ENCODE assay signal across 14 cellular contexts in genomic region chr20:52905235-52905634, GRCh38.
DNase-seq lines count a peak whose midpoint lies in the region.
"Had no signal": no experiment of that assay in that cellular context is flagged by ENCODE, and none has a peak within 500 bp of the region (broad histone marks: within the 10 kb centered on the region; RNA-seq: fewer than 3 reads in every experiment).

No MANE protein-coding gene starts in this region.

- H3K36me3 Mint-ChIP-seq in activated CD4-positive, alpha-beta memory T cell treated with anti-CD3 and anti-CD28 coated beads for 36 hours, result no peaks in the 10 kb centered on the region

- no peaks in the 10 kb centered on the region for H3K9me3 Mint-ChIP-seq in activated CD4-positive, alpha-beta memory T cell treated with anti-CD3 and anti-CD28 coated beads for 36 hours

- CTCF ChIA-PET in activated CD4-positive, alpha-beta memory T cell treated with anti-CD3 and anti-CD28 coated beads for 36 hours (lab: Charles Lee), result no interaction called here

- DNase-seq in NCI-H82 (lab: John Stamatoyannopoulos, UW) (peak; percentile 35), NCI-H82 treated with DMSO at 0.1 percent for 48 hours (lab: John Stamatoyannopoulos, UW; ENCODE audit: unreplicated experiment) (no peak), NCI-H524 treated with DMSO at 0.1 percent for 48 hours (lab: John Stamatoyannopoulos, UW) (peak; percentile 50), left kidney (ENCODE audit: low read depth, low spot score) (peak; percentile 24), NCI-H345 treated with DMSO at 0.1 percent for 48 hours (lab: John Stamatoyannopoulos, UW; ENCODE audit: unreplicated experiment) (no peak), islet precursor cell (no peak)
- DNase-seq in activated CD4-positive, alpha-beta memory T cell treated with anti-CD3 and anti-CD28 coated beads for 36 hours, result no peak
- DNase-seq: Calu3, NCI-H1048, NCI-H1694, NCI-H2029 treated with DMSO at 0.1 percent for 48 hours, NCI-H510A treated with DMSO at 0.1 percent for 48 hours, SHP77 treated with DMSO at 0.1 percent for 48 hours, T-helper 1 cell had no signal

- H3K4me1 Mint-ChIP-seq in activated CD4-positive, alpha-beta memory T cell treated with anti-CD3 and anti-CD28 coated beads for 36 hours (ENCODE audit: low read depth), result no peaks in the 10 kb centered on the region

- H3K27me3 Mint-ChIP-seq in activated CD4-positive, alpha-beta memory T cell treated with anti-CD3 and anti-CD28 coated beads for 36 hours, result peaks cover 5% of the 10 kb centered on the region

- H3K4me3 Mint-ChIP-seq in activated CD4-positive, alpha-beta memory T cell treated with anti-CD3 and anti-CD28 coated beads for 36 hours, result no peak overlapping the region

- H3K27ac Mint-ChIP-seq in activated CD4-positive, alpha-beta memory T cell treated with anti-CD3 and anti-CD28 coated beads for 36 hours, result no peak overlapping the region

- intact Hi-C loops in activated CD4-positive, alpha-beta memory T cell treated with anti-CD3 and anti-CD28 coated beads for 36 hours (cut with micrococcal nuclease), result no loop called here

- POLR2A ChIA-PET in activated CD4-positive, alpha-beta memory T cell treated with anti-CD3 and anti-CD28 coated beads for 36 hours (lab: Charles Lee), result no interaction called here

Comparison
In these comparisons a context has a peak if more than half of its experiments do, and no peak if none do; other contexts are left out.
1. DNase-seq: peak in NCI-H82 (single experiment), NCI-H524 treated with DMSO at 0.1 percent for 48 hours (single experiment) and left kidney (single experiment); none in NCI-H82 treated with DMSO at 0.1 percent for 48 hours (single experiment), NCI-H345 treated with DMSO at 0.1 percent for 48 hours (single experiment), activated CD4-positive, alpha-beta memory T cell treated with anti-CD3 and anti-CD28 coated beads for 36 hours (single experiment) and islet precursor cell (single experiment).